ENCODE assay signal across 8 cellular contexts in the genomic region with DNA sequence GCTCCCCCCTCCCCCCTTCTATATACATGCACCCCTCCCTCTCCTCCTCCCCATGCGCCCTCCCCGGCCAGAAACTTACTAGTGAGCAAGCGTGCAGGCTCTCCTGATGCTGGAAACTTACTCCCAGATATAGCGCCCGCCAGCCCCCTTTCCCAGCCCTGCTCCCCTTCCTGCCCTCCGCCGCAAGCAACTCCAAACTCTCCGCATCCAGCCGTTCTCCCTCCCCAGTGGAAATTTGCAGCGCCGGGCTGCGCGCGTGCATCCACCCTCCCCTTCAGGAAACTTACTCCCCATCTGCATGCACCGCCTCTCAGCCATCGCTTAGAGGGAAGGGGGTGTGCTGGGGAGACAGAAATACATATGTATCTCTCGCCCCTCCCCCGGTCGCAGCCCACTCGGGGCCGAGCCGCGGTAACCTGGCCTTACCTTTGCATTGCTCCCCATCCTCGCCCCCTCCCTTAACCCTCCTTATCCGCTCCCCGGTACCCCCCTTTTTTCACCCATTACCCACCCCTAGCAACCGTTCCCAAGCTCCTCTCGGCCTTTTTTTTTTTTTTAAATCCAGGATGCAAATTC. TPM values are rescaled to one million over a fixed set of nuclear protein-coding genes. Genes with fewer than 3 reads are reported as not detected.
DNase-seq lines count a peak whose midpoint lies in the region; ATAC-seq and TF ChIP-seq lines count a peak whose summit lies in the region.

A gene with protein sequence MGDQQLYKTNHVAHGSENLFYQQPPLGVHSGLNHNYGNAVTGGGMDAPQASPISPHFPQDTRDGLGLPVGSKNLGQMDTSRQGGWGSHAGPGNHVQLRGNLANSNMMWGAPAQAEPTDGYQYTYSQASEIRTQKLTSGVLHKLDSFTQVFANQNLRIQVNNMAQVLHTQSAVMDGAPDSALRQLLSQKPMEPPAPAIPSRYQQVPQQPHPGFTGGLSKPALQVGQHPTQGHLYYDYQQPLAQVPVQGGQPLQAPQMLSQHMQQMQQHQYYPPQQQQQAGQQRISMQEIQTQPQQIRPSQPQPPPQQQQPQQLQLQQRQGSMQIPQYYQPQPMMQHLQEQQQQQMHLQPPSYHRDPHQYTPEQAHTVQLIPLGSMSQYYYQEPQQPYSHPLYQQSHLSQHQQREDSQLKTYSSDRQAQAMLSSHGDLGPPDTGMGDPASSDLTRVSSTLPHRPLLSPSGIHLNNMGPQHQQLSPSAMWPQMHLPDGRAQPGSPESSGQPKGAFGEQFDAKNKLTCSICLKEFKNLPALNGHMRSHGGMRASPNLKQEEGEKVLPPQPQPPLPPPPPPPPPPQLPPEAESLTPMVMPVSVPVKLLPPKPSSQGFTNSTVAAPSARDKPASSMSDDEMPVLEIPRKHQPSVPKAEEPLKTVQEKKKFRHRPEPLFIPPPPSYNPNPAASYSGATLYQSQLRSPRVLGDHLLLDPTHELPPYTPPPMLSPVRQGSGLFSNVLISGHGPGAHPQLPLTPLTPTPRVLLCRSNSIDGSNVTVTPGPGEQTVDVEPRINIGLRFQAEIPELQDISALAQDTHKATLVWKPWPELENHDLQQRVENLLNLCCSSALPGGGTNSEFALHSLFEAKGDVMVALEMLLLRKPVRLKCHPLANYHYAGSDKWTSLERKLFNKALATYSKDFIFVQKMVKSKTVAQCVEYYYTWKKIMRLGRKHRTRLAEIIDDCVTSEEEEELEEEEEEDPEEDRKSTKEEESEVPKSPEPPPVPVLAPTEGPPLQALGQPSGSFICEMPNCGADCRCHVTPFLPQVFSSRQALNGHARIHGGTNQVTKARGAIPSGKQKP (N-terminal part only) (minus strand): TSS at position 332 of the 576 bp plus-strand sequence. CDS start 182,336 bp downstream, outside the sequence.

- no peaks in the 10 kb centered on the region for H3K27me3 ChIP-seq in OCI-LY3 (ENCODE audit: low read depth, low read length)
- H3K27me3 ChIP-seq in fibroblast of lung (ENCODE audit: control insufficient read depth, insufficient read depth, low read length) = no peaks in the 10 kb centered on the region
- H3K27me3 ChIP-seq in naive thymus-derived CD4-positive, alpha-beta T cell (ENCODE audit: control insufficient read depth in 2 of 2, insufficient read depth in 2 of 2, low read length in 2 of 2) = no peaks in the 10 kb centered on the region
- no peaks in the 10 kb centered on the region for H3K27me3 ChIP-seq in thyroid gland

- peak within 1 kb of the TSS; percentile 87 to 96 (median 92) for H3K27ac Mint-ChIP-seq in naive thymus-derived CD4-positive, alpha-beta T cell

- H3K4me3 ChIP-seq in GM12875 (ENCODE audit: low read depth, low read length) (peak within 1 kb of the TSS; percentile 83), OCI-LY3 (ENCODE audit: low read length) (peak within 1 kb of the TSS; percentile 93), fibroblast of lung (replicated peaks in 1 of 4; ENCODE audit: control extremely low read depth in 1 of 4, insufficient read depth in 1 of 4, low read depth in 3 of 4, low read length in 4 of 4) (peak within 1 kb of the TSS; percentile 75 to 92 (median 88)), thyroid gland (replicated peaks in 1 of 3) (peak within 1 kb of the TSS; percentile 66 to 91 (median 72))
- H3K4me3 ChIP-seq in naive thymus-derived CD4-positive, alpha-beta T cell (ENCODE audit: low read length) = peak within 1 kb of the TSS; percentile 80

- H2AFZ ChIP-seq in OCI-LY3 (ENCODE audit: low read depth, low read length) (peak within 1 kb of the TSS; percentile 62; the same call in 1 of the 2 replicates), fibroblast of lung (ENCODE audit: low read length) (peak within 1 kb of the TSS; percentile 78)

- no peak for TF ChIP-seq POLR2A in thyroid gland (IDR thresholded peaks at IDR 0.05)

- H3K27ac ChIP-seq in OCI-LY3 (ENCODE audit: low read length) = peak within 1 kb of the TSS; percentile 91
- H3K27ac ChIP-seq in fibroblast of lung (ENCODE audit: insufficient read depth, low read length) = peak within 1 kb of the TSS; percentile 77
- H3K27ac ChIP-seq in naive thymus-derived CD4-positive, alpha-beta T cell (ENCODE audit: low read depth, low read length) = peak within 1 kb of the TSS; percentile 71
- H3K27ac ChIP-seq in thyroid gland = peak within 1 kb of the TSS; percentile 53 to 89 (median 53)

- TF ChIP-seq CTCF in GM12875 (IDR thresholded peaks at IDR 0.05; ENCODE audit: borderline replicate concordance, insufficient read depth, low read depth, low read length) (no peak), OCI-LY3 (IDR thresholded peaks at IDR 0.05; ENCODE audit: low read depth, low read length) (no peak), fibroblast of lung (conservative IDR thresholded peaks at IDR 0.05 in 1 of 2, IDR thresholded peaks at IDR 0.05 in 1 of 2; ENCODE audit: low read depth in 1 of 2, low read length in 2 of 2) (no peak), thyroid gland (IDR thresholded peaks at IDR 0.05) (no peak)

- no peak for TF ChIP-seq EP300 in Ishikawa (IDR thresholded peaks at IDR 0.05; ENCODE audit: borderline replicate concordance)

- peak within 1 kb of the TSS; percentile 89 to 100 (median 97) for H3K4me3 Mint-ChIP-seq in naive thymus-derived CD4-positive, alpha-beta T cell

- H3K4me1 ChIP-seq in OCI-LY3 (ENCODE audit: low read length) (peaks cover 32% of the 10 kb centered on the region), fibroblast of lung (ENCODE audit: control insufficient read depth, extremely low read depth, insufficient read depth, low read length) (peaks cover 12% of the 10 kb centered on the region), thyroid gland (peaks cover 8 to 15% of the 10 kb centered on the region in 2 donors)
- H3K4me1 ChIP-seq in naive thymus-derived CD4-positive, alpha-beta T cell (ENCODE audit: control insufficient read depth in 2 of 2, insufficient read depth in 2 of 2, low read length in 2 of 2) = peaks cover 10 to 20% of the 10 kb centered on the region in 2 donors

- H3K9me3 ChIP-seq in OCI-LY3 (ENCODE audit: insufficient read depth, low read length) (no peaks in the 10 kb centered on the region), fibroblast of lung (ENCODE audit: control insufficient read depth, insufficient read depth, low read depth, low read length) (no peaks in the 10 kb centered on the region), thyroid gland (no peaks in the 10 kb centered on the region)
- H3K9me3 ChIP-seq in naive thymus-derived CD4-positive, alpha-beta T cell (ENCODE audit: control insufficient read depth in 2 of 3, low read length in 3 of 3) = no peaks in the 10 kb centered on the region

- POLR2A ChIA-PET in naive thymus-derived CD4-positive, alpha-beta T cell (lab: Charles Lee) = interaction anchor here (0.5 to 9.1 kb wide), 20 partner anchors 10 to 458 kb away, joined by 3 to 211 read pairs (median 4); a partner anchor contains a TSS

- peaks cover 0 to 11% (median 0%) of the 10 kb centered on the region in 5 donors for H3K27me3 Mint-ChIP-seq in naive thymus-derived CD4-positive, alpha-beta T cell

- H3K9ac ChIP-seq in OCI-LY3 (ENCODE audit: low read length) (peak within 1 kb of the TSS; percentile 100), fibroblast of lung (ENCODE audit: insufficient read depth, low read length) (peak within 1 kb of the TSS; percentile 62)

- H3K36me3 ChIP-seq in OCI-LY3 (replicated peaks; ENCODE audit: low read depth, low read length) = peaks cover 27% of the 10 kb centered on the region
- H3K36me3 ChIP-seq in fibroblast of lung (ENCODE audit: control insufficient read depth, insufficient read depth, low read length) = no peaks in the 10 kb centered on the region
- H3K36me3 ChIP-seq in naive thymus-derived CD4-positive, alpha-beta T cell (ENCODE audit: control insufficient read depth in 2 of 3, insufficient read depth in 3 of 3, low read length in 3 of 3) = peaks cover 0 to 9% (median 0%) of the 10 kb centered on the region in 3 experiments
- no peaks in the 10 kb centered on the region for H3K36me3 ChIP-seq in thyroid gland

- H3K9me3 Mint-ChIP-seq in naive thymus-derived CD4-positive, alpha-beta T cell = no peaks in the 10 kb centered on the region

- CTCF ChIA-PET in naive thymus-derived CD4-positive, alpha-beta T cell (lab: Charles Lee) = interaction anchor here (1.4 to 2.2 kb wide), 3 partner anchors 10 to 66 kb away, joined by 3 to 8 read pairs (median 6); no protein-coding TSS in a partner anchor

- DNase-seq in activated T-helper 1 cell treated with Interleukin-2 at 50 U/mL for 16 hours (ENCODE audit: low read depth) (peak; percentile 40), fibroblast of lung (ENCODE audit: low read depth in 2 of 2) (peak; percentile 78 to 85), thyroid gland (peak; percentile 39 to 47)
- peak; percentile 22 to 73 (median 67) for DNase-seq in naive thymus-derived CD4-positive, alpha-beta T cell

- TF ChIP-seq RAD21 in Ishikawa (IDR thresholded peaks at IDR 0.05; ENCODE audit: low read depth) = no peak

- H3K4me1 Mint-ChIP-seq in naive thymus-derived CD4-positive, alpha-beta T cell = peaks cover 35 to 51% (median 47%) of the 10 kb centered on the region in 7 donors

- H3K36me3 Mint-ChIP-seq in naive thymus-derived CD4-positive, alpha-beta T cell = peaks cover 0 to 30% (median 11%) of the 10 kb centered on the region in 5 donors

- 1% methylated on average over 28 of the region's 28 CpGs for WGBS in thyroid gland, 2 donors

- intact Hi-C loops in naive thymus-derived CD4-positive, alpha-beta T cell (cut with micrococcal nuclease) = loop anchor here (1.0 to 5.0 kb wide), 20 partner anchors 8 to 1806 kb away; a partner anchor contains a TSS
- intact Hi-C loops in thyroid gland (cut with DNase I) = no loop called here

- peak; percentile 54 for ATAC-seq in naive thymus-derived CD4-positive, alpha-beta T cell
- ATAC-seq in GM21576 (IDR thresholded peaks at IDR 0.05; ENCODE audit: unreplicated experiment) = no peak

- H4K20me1 ChIP-seq in OCI-LY3 (ENCODE audit: insufficient read depth, low read length) (0 out of 2 replicates have a peak, but pooled peaks cover 13% of the 10 kb centered on the region), fibroblast of lung (ENCODE audit: control insufficient read depth, extremely low read depth, insufficient read depth, low read length) (no peaks in the 10 kb centered on the region)

- H3K79me2 ChIP-seq in OCI-LY3 (ENCODE audit: low read length) = peaks cover 53% of the 10 kb centered on the region
- peaks cover 47% of the 10 kb centered on the region for H3K79me2 ChIP-seq in fibroblast of lung (ENCODE audit: control insufficient read depth, insufficient read depth, low read length)

- H3K4me2 ChIP-seq in OCI-LY3 (ENCODE audit: low read length) = peak within 1 kb of the TSS; percentile 92
- H3K4me2 ChIP-seq in fibroblast of lung (ENCODE audit: extremely low read depth, insufficient read depth, low read length) = peak within 1 kb of the TSS; percentile 84

RNA-seq across cellular contexts. Expression of the gene that starts here (rescaled TPM):
- total RNA-seq in fibroblast of lung (4.1 and 8.3 TPM in 2 replicates), thyroid gland (1 to 10 TPM; 1.6 to 4.1 (median 2.6) TPM)
- 6.3 and 8.1 TPM in 2 replicates for polyA plus RNA-seq in fibroblast of lung
- polyA plus RNA-seq in fibroblast of lung (2012) = 9.2 and 9.6 TPM in 2 replicates
- 19.2 and 33.8 TPM in 2 replicates for polyA minus RNA-seq in fibroblast of lung (ENCODE audit: low replicate concordance)
- total RNA-seq in naive thymus-derived CD4-positive, alpha-beta T cell = 10 to 100 TPM; 20.7 to 32.4 (median 27.1) TPM
- polyA plus RNA-seq in naive thymus-derived CD4-positive, alpha-beta T cell = 1 to 10 TPM; 4.8 to 7.5 TPM
